In the genomic region with DNA sequence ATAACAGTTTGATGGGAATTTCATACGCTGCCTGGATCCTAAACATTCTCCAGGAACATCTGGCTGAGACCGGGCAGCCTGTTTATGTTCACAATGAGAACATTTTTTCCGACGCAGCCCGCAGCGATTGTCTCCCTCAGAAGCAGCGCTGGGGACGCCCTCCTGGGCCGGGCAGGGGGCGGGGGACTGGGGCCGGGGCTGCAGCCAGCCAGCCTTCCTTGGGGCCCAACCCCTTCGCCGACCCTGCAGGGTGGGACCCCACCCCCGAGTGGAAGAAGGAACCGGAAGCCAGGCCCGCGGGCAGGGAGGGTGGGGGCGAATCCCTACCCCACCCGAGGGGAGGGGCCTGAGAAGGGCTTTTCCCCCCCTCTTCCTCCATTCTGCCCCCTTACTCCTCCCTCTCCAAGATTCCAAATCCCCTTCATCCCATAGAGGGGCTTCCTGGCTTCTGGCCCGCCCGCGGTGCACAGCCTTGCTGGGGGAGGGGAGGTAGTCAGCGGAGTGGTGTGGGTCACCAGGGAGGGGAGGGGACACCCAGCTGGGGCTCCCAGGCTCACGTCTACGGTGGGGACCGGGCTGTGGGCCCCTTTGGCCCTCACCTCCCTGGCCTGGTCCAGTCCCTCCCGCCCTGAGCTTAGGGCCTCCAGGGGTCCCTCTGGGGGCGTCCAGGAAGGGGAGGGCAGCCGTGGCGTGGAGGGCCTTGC, we compare ENCODE assay signal across 8 cellular contexts.
DNase-seq lines count a peak whose midpoint lies in the region; ATAC-seq and TF ChIP-seq lines count a peak whose summit lies in the region.

No MANE protein-coding gene starts in this region.

- no peak for TF ChIP-seq CTCF in activated B cell treated with CpG ODN at 0.5 μM for 24 hours (IDR thresholded peaks at IDR 0.05)
- no peak for TF ChIP-seq CTCF in esophagus squamous epithelium (IDR thresholded peaks at IDR 0.05)

- peak overlapping the region; percentile 83 to 92 (median 88) for H3K27ac ChIP-seq in esophagus squamous epithelium

- WGBS in esophagus squamous epithelium, 2 donors: 30% methylated on average over 2 of the region's 30 CpGs; no CpG with 5 or more reads in 1 of the 2 donors

- H3K27me3 Mint-ChIP-seq in activated B cell treated with CpG ODN at 0.5 μM for 24 hours: no peaks in the 10 kb centered on the region
- no peaks in the 10 kb centered on the region for H3K27me3 Mint-ChIP-seq in naive thymus-derived CD8-positive, alpha-beta T cell

- ATAC-seq in activated B cell treated with CpG ODN at 0.5 μM for 24 hours (ENCODE audit: low read depth) (peak; percentile 56), esophagus mucosa (no peak)
- peak; percentile 44 to 66 for ATAC-seq in naive thymus-derived CD8-positive, alpha-beta T cell

- intact Hi-C loops in activated B cell treated with CpG ODN at 0.5 μM for 24 hours (cut with micrococcal nuclease): no loop called here
- intact Hi-C loops in esophagus squamous epithelium (cut with DNase I): loop anchor here (5.0 to 10.0 kb wide), 2 partner anchors 100 to 122 kb away; no protein-coding TSS in a partner anchor

- peak overlapping the region; percentile 64 for H3K4me3 Mint-ChIP-seq in activated B cell treated with CpG ODN at 0.5 μM for 24 hours
- peak overlapping the region; percentile 44 to 83 (median 65) for H3K4me3 Mint-ChIP-seq in naive thymus-derived CD8-positive, alpha-beta T cell

- H3K4me1 Mint-ChIP-seq in activated B cell treated with CpG ODN at 0.5 μM for 24 hours: peaks cover 5% of the 10 kb centered on the region
- peaks cover 21 to 61% (median 39%) of the 10 kb centered on the region in 4 donors for H3K4me1 Mint-ChIP-seq in naive thymus-derived CD8-positive, alpha-beta T cell

- H3K9me3 ChIP-seq in esophagus squamous epithelium: no peaks in the 10 kb centered on the region

- H3K27me3 ChIP-seq in esophagus squamous epithelium: no peaks in the 10 kb centered on the region

- peak; percentile 73 for DNase-seq in ELF-1 (ENCODE audit: low read depth, low spot score)
- DNase-seq in activated B cell treated with CpG ODN at 0.5 μM for 24 hours: peak; percentile 26
- no peak for DNase-seq in esophagus squamous epithelium (lab: John Stamatoyannopoulos, UW)
- peak in 4 of 10 donors; percentile 34 to 77 (median 38) for DNase-seq in naive thymus-derived CD8-positive, alpha-beta T cell
- DNase-seq in DMS114 treated with DMSO at 0.1 percent for 48 hours (lab: John Stamatoyannopoulos, UW; ENCODE audit: unreplicated experiment): no peak
- no peak for DNase-seq in occipital lobe (lab: John Stamatoyannopoulos, UW)
- DNase-seq in effector CD4-positive, alpha-beta T cell: no peak

- no peaks in the 10 kb centered on the region for H3K36me3 ChIP-seq in esophagus squamous epithelium

- no peak for TF ChIP-seq POLR2A in esophagus squamous epithelium (IDR thresholded peaks at IDR 0.05)

- H3K9me3 Mint-ChIP-seq in activated B cell treated with CpG ODN at 0.5 μM for 24 hours: no peaks in the 10 kb centered on the region
- no peaks in the 10 kb centered on the region for H3K9me3 Mint-ChIP-seq in naive thymus-derived CD8-positive, alpha-beta T cell

- POLR2A ChIA-PET in activated B cell treated with CpG ODN at 0.5 μM for 24 hours (lab: Charles Lee): interaction anchor here (0.5 to 0.9 kb wide), 2 partner anchors 279 to 520 kb away, joined by 3 to 5 read pairs; a partner anchor contains a TSS
- POLR2A ChIA-PET in naive thymus-derived CD8-positive, alpha-beta T cell (lab: Charles Lee): interaction anchor here (0.7 to 4.5 kb wide), 7 partner anchors 10 to 121 kb away, joined by 3 to 23 read pairs (median 4); no protein-coding TSS in a partner anchor

- no peaks in the 10 kb centered on the region for H3K36me3 Mint-ChIP-seq in activated B cell treated with CpG ODN at 0.5 μM for 24 hours (ENCODE audit: low read depth)
- no peaks in the 10 kb centered on the region for H3K36me3 Mint-ChIP-seq in naive thymus-derived CD8-positive, alpha-beta T cell

- CTCF ChIA-PET in activated B cell treated with CpG ODN at 0.5 μM for 24 hours (lab: Charles Lee): no interaction called here

- peaks cover 27 to 56% (median 30%) of the 10 kb centered on the region in 3 donors for H3K4me1 ChIP-seq in esophagus squamous epithelium

- peak overlapping the region; percentile 23 to 74 (median 51) for H3K4me3 ChIP-seq in esophagus squamous epithelium

- H3K27ac Mint-ChIP-seq in activated B cell treated with CpG ODN at 0.5 μM for 24 hours: no peak overlapping the region
- H3K27ac Mint-ChIP-seq in naive thymus-derived CD8-positive, alpha-beta T cell: peak overlapping the region in 9 of 10 donors; percentile 41 to 93 (median 88)

Comparison
In these comparisons a context has a peak if more than half of its experiments do, and no peak if none do; other contexts are left out.
1. DNase-seq: peak in ELF-1 (single experiment) and activated B cell treated with CpG ODN at 0.5 μM for 24 hours (single experiment); none in esophagus squamous epithelium (single experiment), DMS114 treated with DMSO at 0.1 percent for 48 hours (single experiment), occipital lobe (single experiment) and effector CD4-positive, alpha-beta T cell (single experiment).